5 cellular contexts compared by ENCODE assay signal in the genomic region with DNA sequence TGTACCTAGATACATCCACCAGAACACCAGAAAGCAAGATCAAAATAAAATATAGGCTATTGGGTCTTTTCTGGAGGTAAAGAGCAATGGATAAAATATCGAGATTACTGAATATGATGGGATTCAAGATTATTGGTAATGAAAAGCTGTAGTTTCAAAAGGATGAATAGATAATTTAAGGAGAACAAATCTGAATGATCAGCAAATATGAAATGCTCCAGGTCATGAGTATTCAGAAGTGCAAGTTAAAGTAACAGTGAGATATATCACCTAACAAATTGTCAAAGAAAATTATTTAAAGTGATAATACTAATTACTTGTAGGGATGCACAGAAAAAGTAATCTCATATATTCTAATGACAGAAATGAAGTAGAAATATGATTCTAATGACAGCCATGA.
"Had no signal": no experiment of that assay in that cellular context is flagged by ENCODE, and none has a peak within 500 bp of the region (broad histone marks: within the 10 kb centered on the region; RNA-seq: fewer than 3 reads in every experiment).

No MANE protein-coding gene starts in this region.

- FAIRE-seq: HTR-8/SVneo had no signal

- H3K27ac ChIP-seq: HL-60, KMS-11 had no signal

- H3K9ac ChIP-seq: KMS-11 had no signal

- DNase-seq: KBM-7, KG1 had no signal

- H3K4me2 ChIP-seq: KMS-11 had no signal
